In the genomic region with DNA sequence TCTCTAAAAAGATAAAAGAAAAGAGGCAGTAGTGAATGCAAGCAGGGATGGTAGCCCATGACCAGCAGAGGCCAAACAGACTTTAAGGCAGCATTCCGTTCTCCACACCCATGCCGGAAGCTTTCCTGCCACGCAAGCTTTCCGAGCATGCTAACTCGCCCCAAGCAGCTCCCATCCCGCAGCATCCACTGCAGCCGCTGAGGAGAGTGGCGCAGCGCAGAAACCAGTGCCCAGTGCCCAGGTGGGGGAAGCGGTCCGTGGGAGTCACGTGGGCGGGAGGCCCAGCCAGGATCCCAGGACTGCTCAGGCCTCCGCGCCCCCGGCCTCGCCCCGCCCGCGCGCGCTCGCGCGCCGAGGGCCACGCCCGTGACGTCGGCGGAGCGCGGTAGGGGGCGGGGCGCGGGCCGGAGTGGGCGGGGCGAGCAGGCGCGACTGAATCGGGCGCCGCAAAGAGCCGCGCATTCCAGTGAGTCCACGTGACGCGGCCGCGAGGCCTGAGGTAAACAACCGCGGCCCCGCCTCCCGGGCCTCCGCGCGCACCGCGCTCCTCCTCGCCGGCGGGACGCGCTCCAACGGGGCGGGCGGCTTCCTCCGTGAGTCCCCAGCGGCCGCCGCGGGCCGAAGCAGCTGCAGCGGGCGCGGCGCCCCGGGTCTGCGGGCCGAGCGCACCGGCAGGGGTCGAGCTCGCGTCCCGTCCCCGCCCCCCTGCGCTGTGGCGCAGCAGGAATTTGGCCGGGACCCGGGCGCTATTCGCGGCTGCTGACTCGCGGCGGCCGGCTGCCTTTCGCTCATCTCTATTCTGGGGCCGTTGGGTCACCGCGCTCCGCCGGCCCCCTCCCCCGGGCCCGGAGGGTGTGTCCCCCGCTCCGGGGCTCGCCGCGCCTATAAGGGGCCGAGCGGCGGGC, we compare ENCODE assay signal across 1 cellular context.
TF ChIP-seq lines count a peak whose summit lies in the region.

OTUD1 (plus strand) TSS at position 529 of the 905 bp plus-strand sequence. CDS start 383 bp downstream, outside the sequence.

TF ChIP-seq in HEK293, 187 proteins besides CTCF, POLR2A, EP300 and RAD21 (continued from another document and continues in another):
- TF ChIP-seq ZNF138 (tag by site-specific recombination; IDR thresholded peaks at IDR 0.05; ENCODE audit: borderline replicate concordance): no peak
- TF ChIP-seq ZNF416 (tag by site-specific recombination; IDR thresholded peaks at IDR 0.05): no peak
- TF ChIP-seq, protein P1, sequence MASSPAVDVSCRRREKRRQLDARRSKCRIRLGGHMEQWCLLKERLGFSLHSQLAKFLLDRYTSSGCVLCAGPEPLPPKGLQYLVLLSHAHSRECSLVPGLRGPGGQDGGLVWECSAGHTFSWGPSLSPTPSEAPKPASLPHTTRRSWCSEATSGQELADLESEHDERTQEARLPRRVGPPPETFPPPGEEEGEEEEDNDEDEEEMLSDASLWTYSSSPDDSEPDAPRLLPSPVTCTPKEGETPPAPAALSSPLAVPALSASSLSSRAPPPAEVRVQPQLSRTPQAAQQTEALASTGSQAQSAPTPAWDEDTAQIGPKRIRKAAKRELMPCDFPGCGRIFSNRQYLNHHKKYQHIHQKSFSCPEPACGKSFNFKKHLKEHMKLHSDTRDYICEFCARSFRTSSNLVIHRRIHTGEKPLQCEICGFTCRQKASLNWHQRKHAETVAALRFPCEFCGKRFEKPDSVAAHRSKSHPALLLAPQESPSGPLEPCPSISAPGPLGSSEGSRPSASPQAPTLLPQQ (tag by site-specific recombination; IDR thresholded peaks at IDR 0.05): 0 out of 2 replicates have a peak, but pooled peaks have one; percentile 29
- TF ChIP-seq, protein P2, sequence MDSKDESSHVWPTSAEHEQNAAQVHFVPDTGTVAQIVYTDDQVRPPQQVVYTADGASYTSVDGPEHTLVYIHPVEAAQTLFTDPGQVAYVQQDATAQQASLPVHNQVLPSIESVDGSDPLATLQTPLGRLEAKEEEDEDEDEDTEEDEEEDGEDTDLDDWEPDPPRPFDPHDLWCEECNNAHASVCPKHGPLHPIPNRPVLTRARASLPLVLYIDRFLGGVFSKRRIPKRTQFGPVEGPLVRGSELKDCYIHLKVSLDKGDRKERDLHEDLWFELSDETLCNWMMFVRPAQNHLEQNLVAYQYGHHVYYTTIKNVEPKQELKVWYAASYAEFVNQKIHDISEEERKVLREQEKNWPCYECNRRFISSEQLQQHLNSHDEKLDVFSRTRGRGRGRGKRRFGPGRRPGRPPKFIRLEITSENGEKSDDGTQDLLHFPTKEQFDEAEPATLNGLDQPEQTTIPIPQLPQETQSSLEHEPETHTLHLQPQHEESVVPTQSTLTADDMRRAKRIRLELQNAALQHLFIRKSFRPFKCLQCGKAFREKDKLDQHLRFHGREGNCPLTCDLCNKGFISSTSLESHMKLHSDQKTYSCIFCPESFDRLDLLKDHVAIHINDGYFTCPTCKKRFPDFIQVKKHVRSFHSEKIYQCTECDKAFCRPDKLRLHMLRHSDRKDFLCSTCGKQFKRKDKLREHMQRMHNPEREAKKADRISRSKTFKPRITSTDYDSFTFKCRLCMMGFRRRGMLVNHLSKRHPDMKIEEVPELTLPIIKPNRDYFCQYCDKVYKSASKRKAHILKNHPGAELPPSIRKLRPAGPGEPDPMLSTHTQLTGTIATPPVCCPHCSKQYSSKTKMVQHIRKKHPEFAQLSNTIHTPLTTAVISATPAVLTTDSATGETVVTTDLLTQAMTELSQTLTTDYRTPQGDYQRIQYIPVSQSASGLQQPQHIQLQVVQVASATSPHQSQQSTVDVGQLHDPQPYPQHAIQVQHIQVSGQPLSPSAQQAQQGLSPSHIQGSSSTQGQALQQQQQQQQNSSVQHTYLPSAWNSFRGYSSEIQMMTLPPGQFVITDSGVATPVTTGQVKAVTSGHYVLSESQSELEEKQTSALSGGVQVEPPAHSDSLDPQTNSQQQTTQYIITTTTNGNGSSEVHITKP (tag by site-specific recombination; IDR thresholded peaks at IDR 0.05): peak; percentile 68
- 0 out of 2 replicates have a peak, but pooled peaks have one; percentile 34 for TF ChIP-seq ZNF600 (tag by site-specific recombination; IDR thresholded peaks at IDR 0.05)
- peak; percentile 68 for TF ChIP-seq ZBTB26 (tag by site-specific recombination; optimal IDR thresholded peaks at IDR 0.05)
- TF ChIP-seq ZNF10 (tag by site-specific recombination; IDR thresholded peaks at IDR 0.05): no peak
- no peak; the same call in 1 of the 2 replicates for TF ChIP-seq MEIS1 (CRISPR knock-in tag; IDR thresholded peaks at IDR 0.05; ENCODE audit: borderline replicate concordance)
- no peak for TF ChIP-seq ZNF2 (tag by site-specific recombination; IDR thresholded peaks at IDR 0.05)
- no peak for TF ChIP-seq ZNF571 (tag by site-specific recombination; IDR thresholded peaks at IDR 0.05)
- no peak for TF ChIP-seq GFI1B (tag by site-specific recombination; IDR thresholded peaks at IDR 0.05)
- TF ChIP-seq SP3 (tag by site-specific recombination; IDR thresholded peaks at IDR 0.05): no peak
- no peak for TF ChIP-seq ZNF184 (tag by site-specific recombination; IDR thresholded peaks at IDR 0.05)
- no peak for TF ChIP-seq ZNF830 (tag by site-specific recombination; IDR thresholded peaks at IDR 0.05; ENCODE audit: low read depth)
- peak; percentile 85 for TF ChIP-seq EGR2 (tag by site-specific recombination; IDR thresholded peaks at IDR 0.05; ENCODE audit: low read depth)
- peak; percentile 54 for TF ChIP-seq GLIS2 (tag by site-specific recombination; IDR thresholded peaks at IDR 0.05)
- TF ChIP-seq ZIC2 (tag by site-specific recombination; IDR thresholded peaks at IDR 0.05): peak; percentile 29; the same call in 1 of the 2 replicates
- TF ChIP-seq ZFHX2 (tag by site-specific recombination; conservative IDR thresholded peaks at IDR 0.05): peak; percentile 96
- TF ChIP-seq ZNF335 (tag by site-specific recombination; conservative IDR thresholded peaks at IDR 0.05): peak; percentile 52
- TF ChIP-seq ZEB2 (tag by site-specific recombination; IDR thresholded peaks at IDR 0.05): peak; percentile 53; the same call in 1 of the 2 replicates
- TF ChIP-seq KLF16 (tag by site-specific recombination; IDR thresholded peaks at IDR 0.05): 0 out of 2 replicates have a peak, but pooled peaks have one; percentile 23
- TF ChIP-seq HIC1 (tag by site-specific recombination; IDR thresholded peaks at IDR 0.05): peak; percentile 88
- TF ChIP-seq, protein P3, sequence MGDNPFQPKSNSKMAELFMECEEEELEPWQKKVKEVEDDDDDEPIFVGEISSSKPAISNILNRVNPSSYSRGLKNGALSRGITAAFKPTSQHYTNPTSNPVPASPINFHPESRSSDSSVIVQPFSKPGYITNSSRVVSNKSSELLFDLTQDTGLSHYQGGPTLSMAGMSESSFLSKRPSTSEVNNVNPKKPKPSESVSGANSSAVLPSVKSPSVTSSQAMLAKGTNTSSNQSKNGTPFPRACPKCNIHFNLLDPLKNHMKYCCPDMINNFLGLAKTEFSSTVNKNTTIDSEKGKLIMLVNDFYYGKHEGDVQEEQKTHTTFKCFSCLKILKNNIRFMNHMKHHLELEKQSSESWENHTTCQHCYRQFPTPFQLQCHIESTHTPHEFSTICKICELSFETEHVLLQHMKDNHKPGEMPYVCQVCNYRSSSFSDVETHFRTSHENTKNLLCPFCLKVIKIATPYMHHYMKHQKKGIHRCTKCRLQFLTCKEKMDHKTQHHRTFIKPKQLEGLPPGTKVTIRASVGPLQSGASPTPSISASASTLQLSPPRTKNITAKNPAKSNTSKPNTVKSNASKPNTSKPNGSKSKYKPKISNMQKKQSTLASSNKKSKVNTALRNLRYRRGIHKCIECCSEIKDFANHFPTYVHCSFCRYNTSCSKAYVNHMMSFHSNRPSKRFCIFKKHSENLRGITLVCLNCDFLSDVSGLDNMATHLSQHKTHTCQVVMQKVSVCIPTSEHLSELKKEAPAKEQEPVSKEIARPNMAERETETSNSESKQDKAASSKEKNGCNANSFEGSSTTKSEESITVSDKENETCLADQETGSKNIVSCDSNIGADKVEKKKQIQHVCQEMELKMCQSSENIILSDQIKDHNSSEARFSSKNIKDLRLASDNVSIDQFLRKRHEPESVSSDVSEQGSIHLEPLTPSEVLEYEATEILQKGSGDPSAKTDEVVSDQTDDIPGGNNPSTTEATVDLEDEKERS (tag by site-specific recombination; IDR thresholded peaks at IDR 0.05): no peak
- no peak for TF ChIP-seq ZNF223 (tag by site-specific recombination; IDR thresholded peaks at IDR 0.05)
- TF ChIP-seq ZNF433 (tag by site-specific recombination; IDR thresholded peaks at IDR 0.05; ENCODE audit: low read depth): no peak
- TF ChIP-seq, protein P4, sequence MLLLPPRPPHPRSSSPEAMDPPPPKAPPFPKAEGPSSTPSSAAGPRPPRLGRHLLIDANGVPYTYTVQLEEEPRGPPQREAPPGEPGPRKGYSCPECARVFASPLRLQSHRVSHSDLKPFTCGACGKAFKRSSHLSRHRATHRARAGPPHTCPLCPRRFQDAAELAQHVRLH (tag by site-specific recombination; IDR thresholded peaks at IDR 0.05): no peak
- no peak for TF ChIP-seq ZNF639 (tag by site-specific recombination; IDR thresholded peaks at IDR 0.05)
- TF ChIP-seq, protein P5, sequence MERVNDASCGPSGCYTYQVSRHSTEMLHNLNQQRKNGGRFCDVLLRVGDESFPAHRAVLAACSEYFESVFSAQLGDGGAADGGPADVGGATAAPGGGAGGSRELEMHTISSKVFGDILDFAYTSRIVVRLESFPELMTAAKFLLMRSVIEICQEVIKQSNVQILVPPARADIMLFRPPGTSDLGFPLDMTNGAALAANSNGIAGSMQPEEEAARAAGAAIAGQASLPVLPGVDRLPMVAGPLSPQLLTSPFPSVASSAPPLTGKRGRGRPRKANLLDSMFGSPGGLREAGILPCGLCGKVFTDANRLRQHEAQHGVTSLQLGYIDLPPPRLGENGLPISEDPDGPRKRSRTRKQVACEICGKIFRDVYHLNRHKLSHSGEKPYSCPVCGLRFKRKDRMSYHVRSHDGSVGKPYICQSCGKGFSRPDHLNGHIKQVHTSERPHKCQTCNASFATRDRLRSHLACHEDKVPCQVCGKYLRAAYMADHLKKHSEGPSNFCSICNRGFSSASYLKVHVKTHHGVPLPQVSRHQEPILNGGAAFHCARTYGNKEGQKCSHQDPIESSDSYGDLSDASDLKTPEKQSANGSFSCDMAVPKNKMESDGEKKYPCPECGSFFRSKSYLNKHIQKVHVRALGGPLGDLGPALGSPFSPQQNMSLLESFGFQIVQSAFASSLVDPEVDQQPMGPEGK (tag by site-specific recombination; IDR thresholded peaks at IDR 0.05): peak; percentile 53
- TF ChIP-seq, protein P6, sequence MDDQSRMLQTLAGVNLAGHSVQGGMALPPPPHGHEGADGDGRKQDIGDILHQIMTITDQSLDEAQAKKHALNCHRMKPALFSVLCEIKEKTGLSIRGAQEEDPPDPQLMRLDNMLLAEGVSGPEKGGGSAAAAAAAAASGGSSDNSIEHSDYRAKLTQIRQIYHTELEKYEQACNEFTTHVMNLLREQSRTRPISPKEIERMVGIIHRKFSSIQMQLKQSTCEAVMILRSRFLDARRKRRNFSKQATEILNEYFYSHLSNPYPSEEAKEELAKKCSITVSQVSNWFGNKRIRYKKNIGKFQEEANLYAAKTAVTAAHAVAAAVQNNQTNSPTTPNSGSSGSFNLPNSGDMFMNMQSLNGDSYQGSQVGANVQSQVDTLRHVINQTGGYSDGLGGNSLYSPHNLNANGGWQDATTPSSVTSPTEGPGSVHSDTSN (CRISPR knock-in tag; IDR thresholded peaks at IDR 0.05): peak; percentile 90
- 0 out of 2 replicates have a peak, but pooled peaks have one; percentile 30 for TF ChIP-seq ZSCAN30 (tag by site-specific recombination; IDR thresholded peaks at IDR 0.05)
- TF ChIP-seq, protein P7, sequence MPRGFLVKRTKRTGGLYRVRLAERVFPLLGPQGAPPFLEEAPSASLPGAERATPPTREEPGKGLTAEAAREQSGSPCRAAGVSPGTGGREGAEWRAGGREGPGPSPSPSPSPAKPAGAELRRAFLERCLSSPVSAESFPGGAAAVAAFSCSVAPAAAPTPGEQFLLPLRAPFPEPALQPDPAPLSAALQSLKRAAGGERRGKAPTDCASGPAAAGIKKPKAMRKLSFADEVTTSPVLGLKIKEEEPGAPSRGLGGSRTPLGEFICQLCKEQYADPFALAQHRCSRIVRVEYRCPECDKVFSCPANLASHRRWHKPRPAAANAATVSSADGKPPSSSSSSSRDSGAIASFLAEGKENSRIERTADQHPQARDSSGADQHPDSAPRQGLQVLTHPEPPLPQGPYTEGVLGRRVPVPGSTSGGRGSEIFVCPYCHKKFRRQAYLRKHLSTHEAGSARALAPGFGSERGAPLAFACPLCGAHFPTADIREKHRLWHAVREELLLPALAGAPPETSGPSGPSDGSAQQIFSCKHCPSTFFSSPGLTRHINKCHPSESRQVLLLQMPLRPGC (tag by site-specific recombination; IDR thresholded peaks at IDR 0.05): 0 out of 2 replicates have a peak, but pooled peaks have one; percentile 55
- no peak for TF ChIP-seq ZNF157 (tag by site-specific recombination; IDR thresholded peaks at IDR 0.05)
- TF ChIP-seq ZBTB48 (tag by site-specific recombination; IDR thresholded peaks at IDR 0.05): peak; percentile 50
- peak; percentile 75; the same call in 1 of the 2 replicates for TF ChIP-seq IKZF3 (tag by site-specific recombination; IDR thresholded peaks at IDR 0.05)
